In the genomic region with DNA sequence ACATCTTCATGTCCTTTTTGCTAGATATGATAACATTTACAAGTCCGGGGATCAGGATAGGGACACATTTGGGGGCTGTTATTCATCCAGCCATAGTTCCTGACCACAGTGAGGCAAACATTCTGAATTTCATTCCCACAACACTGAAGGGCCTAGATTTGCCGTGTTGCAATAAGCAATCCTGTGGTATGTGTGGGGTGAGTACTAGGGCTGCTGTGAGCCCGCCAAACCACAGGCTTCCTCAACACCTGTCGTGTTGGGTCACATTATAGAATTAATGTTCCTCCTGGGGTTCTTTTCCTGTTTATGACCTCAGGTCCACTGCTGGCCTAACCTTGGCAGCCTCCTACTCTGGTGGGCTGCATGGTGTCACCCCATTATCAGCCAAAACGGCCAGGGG, we compare ENCODE assay signal across 20 cellular contexts.
DNase-seq lines count a peak whose midpoint lies in the region; ATAC-seq and TF ChIP-seq lines count a peak whose summit lies in the region.
"Had no signal": no experiment of that assay in that cellular context is flagged by ENCODE, and none has a peak within 500 bp of the region (broad histone marks: within the 10 kb centered on the region; RNA-seq: fewer than 3 reads in every experiment).

No MANE protein-coding gene starts in this region.

- H3K27ac Mint-ChIP-seq in type B pancreatic cell, result no peak overlapping the region
- no peak overlapping the region for H3K27ac Mint-ChIP-seq in stimulated activated effector memory CD8-positive, alpha-beta T cell treated with anti-CD3 and anti-CD28 coated beads, Interleukin-12 subunit alpha, Interleukin-12 subunit beta, amount 100 ng/mL, for 72 hours
- H3K27ac Mint-ChIP-seq: activated CD8-positive, alpha-beta T cell treated with anti-CD3 and anti-CD28 coated beads, Interleukin-2, amount 10 ng/mL, durations not matched to agents 7 days and 5 days; CD4-positive, alpha-beta memory T cell; endodermal cell; HFFc6; T-cell had no signal

- TF ChIP-seq CTCF in choroid plexus epithelial cell (conservative IDR thresholded peaks at IDR 0.05; ENCODE audit: low read depth, low read length) (no peak), type B pancreatic cell (conservative IDR thresholded peaks at IDR 0.05) (no peak)

- no peaks in the 10 kb centered on the region for H3K27me3 Mint-ChIP-seq in type B pancreatic cell

- H3K4me3 ChIP-seq in choroid plexus epithelial cell (ENCODE audit: low read depth, low read length), result no peak overlapping the region

- no peak overlapping the region for H3K4me3 Mint-ChIP-seq in type B pancreatic cell
- no peak overlapping the region for H3K4me3 Mint-ChIP-seq in stimulated activated effector memory CD8-positive, alpha-beta T cell treated with anti-CD3 and anti-CD28 coated beads, Interleukin-12 subunit alpha, Interleukin-12 subunit beta, amount 100 ng/mL, for 72 hours
- H3K4me3 Mint-ChIP-seq: activated CD8-positive, alpha-beta T cell treated with anti-CD3 and anti-CD28 coated beads, Interleukin-2, amount 10 ng/mL, durations not matched to agents 7 days and 5 days; central memory CD8-positive, alpha-beta T cell; endodermal cell; HFFc6; T-cell had no signal

- DNase-seq in ELR (ENCODE audit: low read depth) (peak; percentile 4), MV-4-11 (lab: John Stamatoyannopoulos, UW) (peak; percentile 66), choroid plexus epithelial cell (ENCODE audit: low read depth) (peak; percentile 64), cerebellar nuclear complex (lab: John Stamatoyannopoulos, UW) (no peak), type B pancreatic cell (ENCODE audit: extremely low spot score, unreplicated experiment) (no peak), OCI-M2 (lab: John Stamatoyannopoulos, UW; ENCODE audit: unreplicated experiment) (no peak)
- DNase-seq in stimulated activated naive CD8-positive, alpha-beta T cell treated with anti-CD3 and anti-CD28 coated beads, Interleukin-15, Interleukin-2, amounts not matched to agents 100 U/mL and 50 U/mL, for 24 hours, result no peak
- DNase-seq in stimulated activated effector memory CD8-positive, alpha-beta T cell treated with anti-CD3 and anti-CD28 coated beads, Interleukin-12 subunit alpha, Interleukin-12 subunit beta, amount 100 ng/mL, for 72 hours (ENCODE audit: low spot score in 2 of 2), result no peak
- DNase-seq: activated CD8-positive, alpha-beta T cell treated with anti-CD3 and anti-CD28 coated beads, Interleukin-2, amount 10 ng/mL, durations not matched to agents 7 days and 5 days; CD4-positive, alpha-beta memory T cell; endodermal cell; foreskin keratinocyte; HFFc6; NCI-H1092 treated with DMSO at 0.1 percent for 48 hours; NCI-H82; stimulated activated CD4-positive, alpha-beta T cell treated with anti-CD3 and anti-CD28 coated beads, Interleukin-4, amount 100 ng/mL, for 24 hours; stimulated activated CD8-positive, alpha-beta memory T cell treated with anti-CD3 and anti-CD28 coated beads, Interleukin-4, amount 100 ng/mL, for 48 hours; T-cell had no signal

- no peaks in the 10 kb centered on the region for H3K9me3 Mint-ChIP-seq in type B pancreatic cell
- H3K9me3 Mint-ChIP-seq in stimulated activated effector memory CD8-positive, alpha-beta T cell treated with anti-CD3 and anti-CD28 coated beads, Interleukin-12 subunit alpha, Interleukin-12 subunit beta, amount 100 ng/mL, for 72 hours, result no peaks in the 10 kb centered on the region
- H3K9me3 Mint-ChIP-seq: CD4-positive, alpha-beta memory T cell; central memory CD8-positive, alpha-beta T cell; endodermal cell; HFFc6; T-cell had no signal

- ATAC-seq in stimulated activated naive CD8-positive, alpha-beta T cell treated with anti-CD3 and anti-CD28 coated beads, Interleukin-15, Interleukin-2, amounts not matched to agents 100 U/mL and 50 U/mL, for 24 hours, result peak; percentile 32
- ATAC-seq in stimulated activated effector memory CD8-positive, alpha-beta T cell treated with anti-CD3 and anti-CD28 coated beads, Interleukin-12 subunit alpha, Interleukin-12 subunit beta, amount 100 ng/mL, for 72 hours, result no peak
- ATAC-seq: activated CD8-positive, alpha-beta T cell treated with anti-CD3 and anti-CD28 coated beads, Interleukin-2, amount 10 ng/mL, durations not matched to agents 7 days and 5 days; foreskin keratinocyte; left lobe of liver; T-cell had no signal

- no peaks in the 10 kb centered on the region for H3K4me1 Mint-ChIP-seq in type B pancreatic cell (ENCODE audit: unreplicated experiment)
- H3K4me1 Mint-ChIP-seq in stimulated activated effector memory CD8-positive, alpha-beta T cell treated with anti-CD3 and anti-CD28 coated beads, Interleukin-12 subunit alpha, Interleukin-12 subunit beta, amount 100 ng/mL, for 72 hours, result no peaks in the 10 kb centered on the region
- H3K4me1 Mint-ChIP-seq: central memory CD8-positive, alpha-beta T cell; endodermal cell; T-cell had no signal

- no peaks in the 10 kb centered on the region for H3K36me3 Mint-ChIP-seq in type B pancreatic cell
- no peaks in the 10 kb centered on the region for H3K36me3 Mint-ChIP-seq in stimulated activated effector memory CD8-positive, alpha-beta T cell treated with anti-CD3 and anti-CD28 coated beads, Interleukin-12 subunit alpha, Interleukin-12 subunit beta, amount 100 ng/mL, for 72 hours
- H3K36me3 Mint-ChIP-seq: CD4-positive, alpha-beta memory T cell; T-cell had no signal

Comparison
In these comparisons a context has a peak if more than half of its experiments do, and no peak if none do; other contexts are left out.
1. DNase-seq: peak in ELR (single experiment), MV-4-11 (single experiment) and choroid plexus epithelial cell (single experiment); none in stimulated activated naive CD8-positive, alpha-beta T cell treated with anti-CD3 and anti-CD28 coated beads, Interleukin-15, Interleukin-2, amounts not matched to agents 100 U/mL and 50 U/mL, for 24 hours (single experiment), cerebellar nuclear complex (0 of 2), type B pancreatic cell (single experiment), OCI-M2 (single experiment) and stimulated activated effector memory CD8-positive, alpha-beta T cell treated with anti-CD3 and anti-CD28 coated beads, Interleukin-12 subunit alpha, Interleukin-12 subunit beta, amount 100 ng/mL, for 72 hours (0 of 2).